In the genomic region with DNA sequence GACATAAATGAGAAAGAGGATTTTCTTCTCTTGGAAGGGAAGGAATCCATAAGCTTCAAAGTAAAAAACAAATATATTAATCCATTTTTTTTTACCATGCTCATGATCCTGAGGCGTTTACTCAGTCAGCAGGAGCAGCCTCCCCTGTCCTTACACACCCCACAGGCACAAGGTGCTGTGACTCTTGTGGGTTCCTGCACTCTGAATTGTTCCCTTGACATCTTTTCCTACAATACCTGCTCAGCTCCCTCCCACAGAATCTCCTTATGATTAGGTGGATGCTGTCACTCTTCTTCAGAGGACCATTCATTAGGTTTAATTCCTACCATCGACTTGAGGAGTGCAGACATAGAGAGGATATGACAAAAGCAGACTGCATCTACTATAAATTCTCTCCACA, we compare ENCODE assay signal across 38 cellular contexts. TPM values are rescaled to one million over a fixed set of nuclear protein-coding genes. Genes with fewer than 3 reads are reported as not detected.
"Had no signal": no experiment of that assay in that cellular context is flagged by ENCODE, and none has a peak within 500 bp of the region (broad histone marks: within the 10 kb centered on the region; RNA-seq: fewer than 3 reads in every experiment).

No MANE protein-coding gene starts in this region.

- H3K4me1 ChIP-seq: body of pancreas had no signal

- DNase-seq: activated CD4-positive, alpha-beta memory T cell treated with anti-CD3 and anti-CD28 coated beads, Interleukin-2, amount 10 ng/mL, durations not matched to agents 7 days and 5 days; activated CD4-positive, alpha-beta T cell treated with anti-CD3 and anti-CD28 coated beads for 1 hour; activated CD4-positive, alpha-beta T cell treated with anti-CD3 and anti-CD28 coated beads for 36 hours; activated CD4-positive, alpha-beta T cell treated with anti-CD3 and anti-CD28 coated beads for 48 hours; activated CD4-positive, alpha-beta T cell treated with anti-CD3 and anti-CD28 coated beads, Interleukin-2, amount 10 ng/mL, durations not matched to agents 7 days and 5 days; activated CD4-positive, alpha-beta T cell treated with anti-CD3 and anti-CD28 coated beads, Interleukin-2, amount 50 U/mL, for 48 hours; activated CD4-positive, CD25-positive, alpha-beta regulatory T cell; activated CD8-positive, alpha-beta memory T cell treated with anti-CD3 and anti-CD28 coated beads for 24 hours; activated CD8-positive, alpha-beta memory T cell treated with anti-CD3 and anti-CD28 coated beads, Interleukin-2, amount 10 ng/mL, durations not matched to agents 7 days and 5 days; activated CD8-positive, alpha-beta memory T cell treated with anti-CD3 and anti-CD28 coated beads, Interleukin-2, amount 50 U/mL, for 48 hours; activated CD8-positive, alpha-beta T cell treated with anti-CD3 and anti-CD28 coated beads, Interleukin-2, amount 10 ng/mL, durations not matched to agents 7 days and 5 days; activated effector memory CD4-positive, alpha-beta T cell treated with Interleukin-2 at 50 U/mL for 16 hours; activated gamma-delta T cell; activated naive CD4-positive, alpha-beta T cell; activated naive CD4-positive, alpha-beta T cell treated with anti-CD3 and anti-CD28 coated beads for 36 hours; activated naive CD4-positive, alpha-beta T cell treated with anti-CD3 and anti-CD28 coated beads, Interleukin-2, amount 50 U/mL, for 16 hours; activated naive CD8-positive, alpha-beta T cell treated with anti-CD3 and anti-CD28 coated beads for 36 hours; activated T-cell treated with anti-CD3 and anti-CD28 coated beads, Interleukin-2, amount 50 U/mL, for 24 hours; activated T-cell treated with anti-CD3 and anti-CD28 coated beads, Interleukin-2, amount 50 U/mL, for 48 hours; adrenal gland; amniotic stem cell; aorta; body of pancreas; cerebellar nuclear complex; SW 1271; T-helper 1 cell; T-helper 2 cell; T-helper 9 cell; WERI-Rb-1 had no signal

- H3K9me3 ChIP-seq: adrenal gland, body of pancreas had no signal

- H3K27ac Mint-ChIP-seq: activated CD4-positive, alpha-beta memory T cell treated with anti-CD3 and anti-CD28 coated beads, Interleukin-2, amount 10 ng/mL, durations not matched to agents 7 days and 5 days; activated CD4-positive, alpha-beta T cell treated with anti-CD3 and anti-CD28 coated beads for 36 hours; activated CD4-positive, alpha-beta T cell treated with anti-CD3 and anti-CD28 coated beads, Interleukin-2, amount 10 ng/mL, durations not matched to agents 7 days and 5 days; activated CD8-positive, alpha-beta memory T cell treated with anti-CD3 and anti-CD28 coated beads, Interleukin-2, amount 10 ng/mL, durations not matched to agents 7 days and 5 days; activated CD8-positive, alpha-beta T cell treated with anti-CD3 and anti-CD28 coated beads, Interleukin-2, amount 10 ng/mL, durations not matched to agents 7 days and 5 days; activated naive CD4-positive, alpha-beta T cell treated with anti-CD3 and anti-CD28 coated beads for 36 hours; activated naive CD4-positive, alpha-beta T cell treated with anti-CD3 and anti-CD28 coated beads, Interleukin-2, amount 50 U/mL, for 72 hours; activated naive CD8-positive, alpha-beta T cell treated with anti-CD3 and anti-CD28 coated beads for 36 hours; activated T-cell treated with anti-CD3 and anti-CD28 coated beads, Interleukin-2, amount 50 U/mL, for 24 hours; activated T-helper 2 cell treated with anti-CD3 and anti-CD28 coated beads, Interferon-gamma antibody, Interleukin-2, Interleukin-4, amounts not matched to agents 10 μg/mL and 5 μg/mL and 100 μg/mL, durations not matched to agents 14 hours and 24 hours and 36 hours; T-helper 1 cell treated with Interleukin-12 subunit alpha and Interleukin-12 subunit beta and Interleukin-4 antibody, amounts not matched to agents 30 μg/mL and 1 μg/mL, for 36 hours; T-helper 2 cell treated with Interferon-gamma antibody and Interleukin-4, amounts not matched to agents 5 μg/mL and 100 μg/mL, for 36 hours; WTC11 had no signal

- H3K4me3 Mint-ChIP-seq: activated CD4-positive, alpha-beta memory T cell treated with anti-CD3 and anti-CD28 coated beads, Interleukin-2, amount 10 ng/mL, durations not matched to agents 7 days and 5 days; activated CD4-positive, alpha-beta T cell treated with anti-CD3 and anti-CD28 coated beads for 36 hours; activated CD4-positive, alpha-beta T cell treated with anti-CD3 and anti-CD28 coated beads, Interleukin-2, amount 10 ng/mL, durations not matched to agents 7 days and 5 days; activated CD8-positive, alpha-beta memory T cell treated with anti-CD3 and anti-CD28 coated beads, Interleukin-2, amount 10 ng/mL, durations not matched to agents 7 days and 5 days; activated CD8-positive, alpha-beta T cell treated with anti-CD3 and anti-CD28 coated beads, Interleukin-2, amount 10 ng/mL, durations not matched to agents 7 days and 5 days; activated naive CD4-positive, alpha-beta T cell treated with anti-CD3 and anti-CD28 coated beads for 36 hours; activated naive CD8-positive, alpha-beta T cell treated with anti-CD3 and anti-CD28 coated beads for 36 hours; activated T-cell treated with anti-CD3 and anti-CD28 coated beads, Interleukin-2, amount 50 U/mL, for 24 hours; central memory CD8-positive, alpha-beta T cell; T-helper 1 cell treated with Interleukin-12 subunit alpha and Interleukin-12 subunit beta and Interleukin-4 antibody, amounts not matched to agents 30 μg/mL and 1 μg/mL, for 36 hours; T-helper 2 cell treated with Interferon-gamma antibody and Interleukin-4, amounts not matched to agents 5 μg/mL and 100 μg/mL, for 36 hours; WTC11 had no signal

- H3K9me3 Mint-ChIP-seq: activated CD4-positive, alpha-beta memory T cell treated with anti-CD3 and anti-CD28 coated beads, Interleukin-2, amount 10 ng/mL, durations not matched to agents 7 days and 5 days; activated CD4-positive, alpha-beta T cell treated with anti-CD3 and anti-CD28 coated beads, Interleukin-2, amount 10 ng/mL, durations not matched to agents 7 days and 5 days; activated naive CD4-positive, alpha-beta T cell treated with anti-CD3 and anti-CD28 coated beads for 36 hours; activated naive CD4-positive, alpha-beta T cell treated with anti-CD3 and anti-CD28 coated beads, Interleukin-2, amount 50 U/mL, for 72 hours; activated naive CD8-positive, alpha-beta T cell treated with anti-CD3 and anti-CD28 coated beads for 36 hours; activated T-cell treated with anti-CD3 and anti-CD28 coated beads, Interleukin-2, amount 50 U/mL, for 24 hours; activated T-helper 2 cell treated with anti-CD3 and anti-CD28 coated beads, Interferon-gamma antibody, Interleukin-2, Interleukin-4, amounts not matched to agents 10 μg/mL and 5 μg/mL and 100 μg/mL, durations not matched to agents 14 hours and 24 hours and 36 hours; central memory CD8-positive, alpha-beta T cell; T-helper 1 cell treated with Interleukin-12 subunit alpha and Interleukin-12 subunit beta and Interleukin-4 antibody, amounts not matched to agents 30 μg/mL and 1 μg/mL, for 36 hours; T-helper 2 cell treated with Interferon-gamma antibody and Interleukin-4, amounts not matched to agents 5 μg/mL and 100 μg/mL, for 36 hours had no signal

- H3K27ac ChIP-seq: adrenal gland, body of pancreas, cardiac muscle cell, WERI-Rb-1 had no signal

- H3K36me3 ChIP-seq: adrenal gland, cardiac muscle cell had no signal

- ATAC-seq: activated CD4-positive, alpha-beta T cell treated with anti-CD3 and anti-CD28 coated beads for 36 hours; activated CD4-positive, CD25-positive, alpha-beta regulatory T cell treated with anti-CD3 and anti-CD28 coated beads, Interleukin-2, amount 50 U/mL, for 24 hours; activated CD8-positive, alpha-beta memory T cell treated with anti-CD3 and anti-CD28 coated beads, Interleukin-2, amount 10 ng/mL, durations not matched to agents 7 days and 5 days; activated CD8-positive, alpha-beta T cell treated with anti-CD3 and anti-CD28 coated beads, Interleukin-2, amount 10 ng/mL, durations not matched to agents 7 days and 5 days; activated naive CD4-positive, alpha-beta T cell treated with anti-CD3 and anti-CD28 coated beads, Interleukin-2, amount 50 U/mL, for 72 hours; body of pancreas; WTC11 had no signal

- H3K27me3 ChIP-seq: adrenal gland, body of pancreas had no signal

- H3K36me3 Mint-ChIP-seq: activated CD8-positive, alpha-beta memory T cell treated with anti-CD3 and anti-CD28 coated beads, Interleukin-2, amount 10 ng/mL, durations not matched to agents 7 days and 5 days; activated naive CD4-positive, alpha-beta T cell treated with anti-CD3 and anti-CD28 coated beads, Interleukin-2, amount 50 U/mL, for 72 hours; activated naive CD8-positive, alpha-beta T cell treated with anti-CD3 and anti-CD28 coated beads for 36 hours; WTC11 had no signal

- H3K4me3 ChIP-seq: adrenal gland, body of pancreas, cardiac muscle cell had no signal

- H3K4me1 Mint-ChIP-seq: activated CD4-positive, alpha-beta memory T cell treated with anti-CD3 and anti-CD28 coated beads, Interleukin-2, amount 10 ng/mL, durations not matched to agents 7 days and 5 days; activated CD4-positive, alpha-beta T cell treated with anti-CD3 and anti-CD28 coated beads for 36 hours; activated CD4-positive, alpha-beta T cell treated with anti-CD3 and anti-CD28 coated beads, Interleukin-2, amount 10 ng/mL, durations not matched to agents 7 days and 5 days; activated naive CD8-positive, alpha-beta T cell treated with anti-CD3 and anti-CD28 coated beads for 36 hours; central memory CD8-positive, alpha-beta T cell had no signal

RNA-seq across cellular contexts. Expression of gene MYBPHL, which starts 13.8 kb away (rescaled TPM):
- total RNA-seq: activated CD4-positive, alpha-beta memory T cell treated with anti-CD3 and anti-CD28 coated beads, Interleukin-2, amount 10 ng/mL, durations not matched to agents 7 days and 5 days; activated CD4-positive, alpha-beta T cell treated with anti-CD3 and anti-CD28 coated beads for 36 hours; activated CD4-positive, alpha-beta T cell treated with anti-CD3 and anti-CD28 coated beads, Interleukin-2, amount 10 ng/mL, durations not matched to agents 7 days and 5 days; activated CD8-positive, alpha-beta memory T cell treated with anti-CD3 and anti-CD28 coated beads, Interleukin-2, amount 10 ng/mL, durations not matched to agents 7 days and 5 days; activated CD8-positive, alpha-beta T cell treated with anti-CD3 and anti-CD28 coated beads, Interleukin-2, amount 10 ng/mL, durations not matched to agents 7 days and 5 days; activated naive CD4-positive, alpha-beta T cell treated with anti-CD3 and anti-CD28 coated beads for 36 hours; activated naive CD4-positive, alpha-beta T cell treated with anti-CD3 and anti-CD28 coated beads, Interleukin-2, amount 50 U/mL, for 72 hours; activated naive CD8-positive, alpha-beta T cell treated with anti-CD3 and anti-CD28 coated beads for 36 hours; activated T-helper 2 cell treated with anti-CD3 and anti-CD28 coated beads, Interferon-gamma antibody, Interleukin-2, Interleukin-4, amounts not matched to agents 10 μg/mL and 5 μg/mL and 100 μg/mL, durations not matched to agents 14 hours and 24 hours and 36 hours; aorta; astrocyte; body of pancreas; cardiac muscle cell had no signal
